ENCODE assay signal across 8 cellular contexts in genomic region chr17:43832976-43833829, GRCh38. TPM values are rescaled to one million over a fixed set of nuclear protein-coding genes. Genes with fewer than 3 reads are reported as not detected.
DNase-seq lines count a peak whose midpoint lies in the region; ATAC-seq, FAIRE-seq and TF ChIP-seq lines count a peak whose summit lies in the region.

A gene with protein sequence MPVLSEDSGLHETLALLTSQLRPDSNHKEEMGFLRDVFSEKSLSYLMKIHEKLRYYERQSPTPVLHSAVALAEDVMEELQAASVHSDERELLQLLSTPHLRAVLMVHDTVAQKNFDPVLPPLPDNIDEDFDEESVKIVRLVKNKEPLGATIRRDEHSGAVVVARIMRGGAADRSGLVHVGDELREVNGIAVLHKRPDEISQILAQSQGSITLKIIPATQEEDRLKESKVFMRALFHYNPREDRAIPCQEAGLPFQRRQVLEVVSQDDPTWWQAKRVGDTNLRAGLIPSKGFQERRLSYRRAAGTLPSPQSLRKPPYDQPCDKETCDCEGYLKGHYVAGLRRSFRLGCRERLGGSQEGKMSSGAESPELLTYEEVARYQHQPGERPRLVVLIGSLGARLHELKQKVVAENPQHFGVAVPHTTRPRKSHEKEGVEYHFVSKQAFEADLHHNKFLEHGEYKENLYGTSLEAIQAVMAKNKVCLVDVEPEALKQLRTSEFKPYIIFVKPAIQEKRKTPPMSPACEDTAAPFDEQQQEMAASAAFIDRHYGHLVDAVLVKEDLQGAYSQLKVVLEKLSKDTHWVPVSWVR (minus strand): TSS chr17:43833146. CDS start chr17:43831906, 1,240 bp downstream.

- H3K27me3 Mint-ChIP-seq in activated CD8-positive, alpha-beta T cell treated with anti-CD3 and anti-CD28 coated beads, Interleukin-2, amount 10 ng/mL, durations not matched to agents 7 days and 5 days (ENCODE audit: low read depth): peaks cover 45% of the 10 kb centered on the region

- no peak for TF ChIP-seq POLR2A in H1 (IDR thresholded peaks at IDR 0.05; ENCODE audit: control extremely low read depth in 1 of 2, low read depth in 2 of 2, low read length in 2 of 2)

- no peak within 1 kb of the TSS for H2BK120ac ChIP-seq in H1 (replicated peaks; ENCODE audit: low read depth, low read length)

- H3K36me3 ChIP-seq in H1 (ENCODE audit: control insufficient read depth in 2 of 4, insufficient read depth in 4 of 4, low read length in 3 of 4) (peaks cover 0 to 3% (median 0%) of the 10 kb centered on the region in 4 experiments; a peak in 1 of 8 replicates), lung (ENCODE audit: control insufficient read depth in 2 of 2, insufficient read depth in 2 of 2, low read length in 2 of 2) (peaks cover 2 to 8% of the 10 kb centered on the region in 2 donors)

- DNase-seq in NCI-H1436 (lab: John Stamatoyannopoulos, UW): peak; percentile 80
- DNase-seq in NCI-H1436 treated with DMSO at 0.1 percent for 48 hours (lab: John Stamatoyannopoulos, UW): no peak
- peak; percentile 81 for DNase-seq in NCI-H345 (lab: John Stamatoyannopoulos, UW)
- peak; percentile 37 for DNase-seq in activated CD8-positive, alpha-beta T cell treated with anti-CD3 and anti-CD28 coated beads, Interleukin-2, amount 10 ng/mL, durations not matched to agents 7 days and 5 days
- DNase-seq in H1 (ENCODE audit: low read depth in 1 of 2, low spot score in 2 of 2): peak in 1 of 2 experiments; percentile 68
- DNase-seq in lung (ENCODE audit: low spot score): peak; percentile 38
- DNase-seq in stimulated activated CD4-positive, alpha-beta T cell treated with anti-CD3 and anti-CD28 coated beads, TNF-alpha, amount 100 ng/mL, for 1 hour (ENCODE audit: low read depth in 3 of 3, low spot score in 1 of 3): peak in 2 of 3 donors; percentile 17 to 24

- no peak within 1 kb of the TSS for H2BK20ac ChIP-seq in H1 (ENCODE audit: low read length)

- H3K4me2 ChIP-seq in H1 (ENCODE audit: insufficient read depth in 1 of 2, low read depth in 2 of 2, low read length in 2 of 2): peak within 1 kb of the TSS; percentile 80 to 95

- H2AK5ac ChIP-seq in H1 (ENCODE audit: low read depth, low read length): no peak within 1 kb of the TSS

- 0 out of 2 replicates have a peak within 1 kb of the TSS, but pooled peaks have one; percentile 39 for H2BK12ac ChIP-seq in H1 (ENCODE audit: low read depth, low read length)

- no peak for TF ChIP-seq RAD21 in H1 (IDR thresholded peaks at IDR 0.05 in 1 of 2, conservative IDR thresholded peaks at IDR 0.05 in 1 of 2; ENCODE audit: low read depth in 2 of 2, low read length in 2 of 2)

- H3K14ac ChIP-seq in H1 (ENCODE audit: insufficient read length): no peak within 1 kb of the TSS

- H3K4me1 Mint-ChIP-seq in activated CD8-positive, alpha-beta T cell treated with anti-CD3 and anti-CD28 coated beads, Interleukin-2, amount 10 ng/mL, durations not matched to agents 7 days and 5 days (ENCODE audit: low read depth): peaks cover 5% of the 10 kb centered on the region

- no peaks in the 10 kb centered on the region for H3K79me1 ChIP-seq in H1 (ENCODE audit: low read depth, low read length)

- TF ChIP-seq CTCF in H1 (IDR thresholded peaks at IDR 0.05; ENCODE audit: control extremely low read depth in 1 of 3, insufficient read depth in 1 of 3, low read depth in 1 of 3, low read length in 3 of 3): no peak
- TF ChIP-seq CTCF in lung (IDR thresholded peaks at IDR 0.05; ENCODE audit: control extremely low read depth, extremely low read depth): no peak

- peak within 1 kb of the TSS; percentile 68; the same call in 1 of the 2 replicates for H2AFZ ChIP-seq in H1 (ENCODE audit: low read length)

- H3K9me3 Mint-ChIP-seq in activated CD8-positive, alpha-beta T cell treated with anti-CD3 and anti-CD28 coated beads, Interleukin-2, amount 10 ng/mL, durations not matched to agents 7 days and 5 days (ENCODE audit: insufficient read depth): no peaks in the 10 kb centered on the region

- H2BK5ac ChIP-seq in H1 (ENCODE audit: low read depth, low read length): no peak within 1 kb of the TSS

- no peak for TF ChIP-seq EP300 in H1 (IDR thresholded peaks at IDR 0.05; ENCODE audit: borderline replicate concordance in 1 of 2, low read depth in 2 of 2, low read length in 2 of 2)

- H3K27me3 ChIP-seq in H1 (replicated peaks in 1 of 4; ENCODE audit: control insufficient read depth in 3 of 4, extremely low read depth in 1 of 4, insufficient read depth in 3 of 4, low read length in 3 of 4): peaks cover 0 to 15% (median 13%) of the 10 kb centered on the region in 4 experiments; a peak in 6 of 7 replicates
- H3K27me3 ChIP-seq in lung (ENCODE audit: control insufficient read depth, insufficient read depth): no peaks in the 10 kb centered on the region

- H3K23ac ChIP-seq in H1 (ENCODE audit: insufficient read length): no peak within 1 kb of the TSS

- CTCF ChIA-PET in activated CD8-positive, alpha-beta T cell treated with anti-CD3 and anti-CD28 coated beads, Interleukin-2, amount 10 ng/mL, durations not matched to agents 7 days and 5 days (lab: Charles Lee): interaction anchor here (1.4 kb wide), 1 partner anchor 13 kb away, joined by 4 read pairs; no protein-coding TSS in a partner anchor
- CTCF ChIA-PET in H1 (lab: Charles Lee; ENCODE audit: partially characterized antibody): interaction anchor here (0.7 to 2.2 kb wide), 4 partner anchors 13 to 47 kb away, joined by 3 to 10 read pairs (median 4); partner anchors contain the start of gene CD300LG

- ATAC-seq in activated CD8-positive, alpha-beta T cell treated with anti-CD3 and anti-CD28 coated beads, Interleukin-2, amount 10 ng/mL, durations not matched to agents 7 days and 5 days: peak; percentile 84
- ATAC-seq in lung (ENCODE audit: insufficient read depth, low FRiP score) (peak; percentile 91), HG03095 (IDR thresholded peaks at IDR 0.05; ENCODE audit: unreplicated experiment) (no peak)

- H4K8ac ChIP-seq in H1 (ENCODE audit: extremely low read depth, insufficient read depth, low read length): peak within 1 kb of the TSS; percentile 81; the same call in 1 of the 2 replicates

- H4K5ac ChIP-seq in H1 (ENCODE audit: insufficient read length, low read depth, low read length): peak within 1 kb of the TSS; percentile 49

- H3K4me1 ChIP-seq in H1 (replicated peaks in 1 of 4; ENCODE audit: control insufficient read depth in 3 of 4, insufficient read depth in 4 of 4, low read length in 3 of 4): peaks cover 0 to 11% (median 6%) of the 10 kb centered on the region in 4 experiments; a peak in 5 of 7 replicates
- peaks cover 4 to 6% of the 10 kb centered on the region in 2 donors for H3K4me1 ChIP-seq in lung (ENCODE audit: control insufficient read depth in 2 of 2, insufficient read depth in 2 of 2, low read length in 2 of 2)

- H4K20me1 ChIP-seq in H1 (replicated peaks in 1 of 2; ENCODE audit: control insufficient read depth in 1 of 2, insufficient read depth in 2 of 2, low read length in 2 of 2): peaks cover 0 to 2% of the 10 kb centered on the region in 2 experiments

- H3K27ac ChIP-seq in H1 (ENCODE audit: low read depth, low read length): no peak within 1 kb of the TSS
- H3K27ac ChIP-seq in lung (ENCODE audit: low read depth in 1 of 2, low read length in 1 of 2): peak within 1 kb of the TSS; percentile 70 to 87

- no peaks in the 10 kb centered on the region for H3K79me2 ChIP-seq in H1 (ENCODE audit: control insufficient read depth in 1 of 2, insufficient read depth in 2 of 2, low read length in 2 of 2)

- no peak within 1 kb of the TSS for H3K27ac Mint-ChIP-seq in activated CD8-positive, alpha-beta T cell treated with anti-CD3 and anti-CD28 coated beads, Interleukin-2, amount 10 ng/mL, durations not matched to agents 7 days and 5 days

- 4% methylated on average over 33 of the region's 87 CpGs; no CpG with 5 or more reads in 1 of the 2 experiments for WGBS in H1 (ENCODE audit: extremely low coverage in 1 of 2, insufficient coverage in 1 of 2, insufficient read length in 1 of 2, insufficient replicate concordance in 2 of 2, low coverage in 1 of 2, low lambda C conversion rate in 2 of 2, missing lambda C conversion rate in 1 of 2), 2 experiments
- WGBS in lung, 2 donors: 2 to 3% methylated on average over 37 to 86 of the region's 87 CpGs

- POLR2A ChIA-PET in activated CD8-positive, alpha-beta T cell treated with anti-CD3 and anti-CD28 coated beads, Interleukin-2, amount 10 ng/mL, durations not matched to agents 7 days and 5 days (lab: Charles Lee): no interaction called here
- POLR2A ChIA-PET in H1 (lab: Charles Lee; ENCODE audit: partially characterized antibody): interaction anchor here (1.2 kb wide), 1 partner anchor 14 kb away, joined by 3 read pairs; the partner anchor contains the start of gene CD300LG

- FAIRE-seq in H1 (lab: Jason Lieb, UNC): no peak

- H3K56ac ChIP-seq in H1 (replicated peaks; ENCODE audit: insufficient read length, low read depth, low read length): no peak within 1 kb of the TSS

- H3K18ac ChIP-seq in H1 (ENCODE audit: extremely low read depth, low read length): peak within 1 kb of the TSS; percentile 53

- peaks cover 10% of the 10 kb centered on the region; the same call in 1 of the 2 replicates for H3K23me2 ChIP-seq in H1 (ENCODE audit: low read depth, low read length)

- H3K9ac ChIP-seq in H1 (replicated peaks in 1 of 4; ENCODE audit: extremely low read depth in 1 of 4, low read depth in 3 of 4, low read length in 3 of 4): no peak within 1 kb of the TSS; a peak in 1 of 7 replicates

- H3K4me3 Mint-ChIP-seq in activated CD8-positive, alpha-beta T cell treated with anti-CD3 and anti-CD28 coated beads, Interleukin-2, amount 10 ng/mL, durations not matched to agents 7 days and 5 days: peak within 1 kb of the TSS; percentile 50

- H3K9me3 ChIP-seq in H1 (ENCODE audit: insufficient read depth in 2 of 2, low read depth in 1 of 2, low read length in 1 of 2): peaks cover 0 to 4% of the 10 kb centered on the region in 2 experiments; a peak in 2 of 4 replicates
- no peaks in the 10 kb centered on the region for H3K9me3 ChIP-seq in lung (ENCODE audit: control insufficient read depth in 2 of 2, insufficient read depth in 1 of 2, low read length in 1 of 2)

- no peak within 1 kb of the TSS; the same call in 1 of the 2 replicates for H2BK15ac ChIP-seq in H1 (ENCODE audit: low read length)

- H4K91ac ChIP-seq in H1 (replicated peaks; ENCODE audit: insufficient read length, low read length): peak within 1 kb of the TSS; percentile 83

- H3K36me3 Mint-ChIP-seq in activated CD8-positive, alpha-beta T cell treated with anti-CD3 and anti-CD28 coated beads, Interleukin-2, amount 10 ng/mL, durations not matched to agents 7 days and 5 days (ENCODE audit: low read depth): no peaks in the 10 kb centered on the region

- H3K4me3 ChIP-seq in H1 (ENCODE audit: extremely low read depth in 1 of 4, insufficient read depth in 2 of 4, low read depth in 3 of 4, low read length in 4 of 4) (peak within 1 kb of the TSS; percentile 44 to 87 (median 57)), lung (peak within 1 kb of the TSS; percentile 66)

- H3K4ac ChIP-seq in H1 (replicated peaks; ENCODE audit: insufficient read length, low read depth, low read length): no peak within 1 kb of the TSS

RNA-seq across cellular contexts. Expression of the gene that starts here (rescaled TPM):
- total RNA-seq in activated CD8-positive, alpha-beta T cell treated with anti-CD3 and anti-CD28 coated beads, Interleukin-2, amount 10 ng/mL, durations not matched to agents 7 days and 5 days: not detected
- 5.5 and 6.1 TPM in 2 replicates for total RNA-seq in H1 (2021; fragmentation: NEBNext Ultra II Directional; extraction: Animal tissue kit (Norgen Biotek cat#: 25700))
- 3.1 and 3.8 TPM in 2 replicates for polyA plus RNA-seq in H1 (2011; rRNA removed)
- polyA plus RNA-seq in H1 (2011; cell fraction: cytosol; rRNA removed): 6.2 TPM
- 21.1 TPM for polyA plus RNA-seq in H1 (2011; cell fraction: nucleus; rRNA removed)
- 6.1 to 7.7 TPM (median 7.3 TPM) in 4 replicates for polyA plus RNA-seq in H1 (2012, experiment 1 of 2)
- 1.8 TPM for polyA plus RNA-seq in H1 (2012, experiment 2 of 2)
- 5.1 TPM for polyA plus RNA-seq in H1 (2013, experiment 1 of 2)
- 5.1 TPM for polyA plus RNA-seq in H1 (2013, experiment 2 of 2)
- polyA minus RNA-seq in H1 (2011; rRNA and poly(A)+ RNA removed): 5.6 and 6.1 TPM in 2 replicates
- 5.9 TPM for polyA minus RNA-seq in H1 (2011; cell fraction: cytosol; rRNA and poly(A)+ RNA removed)
- polyA minus RNA-seq in H1 (2011; cell fraction: nucleus; rRNA and poly(A)+ RNA removed): 9.3 TPM
- total RNA-seq in lung: 10 to 100 TPM; 32.2 to 38.7 TPM
- 10 to 100 TPM in 1 of 2 donors, 1 to 10 TPM in 1; 9.9 to 17.0 TPM for polyA plus RNA-seq in lung

Comparison
In these comparisons a context has a peak if more than half of its experiments do, and no peak if none do; other contexts are left out.
1. Peak in DNase-seq and ATAC-seq in activated CD8-positive, alpha-beta T cell treated with anti-CD3 and anti-CD28 coated beads, Interleukin-2, amount 10 ng/mL, durations not matched to agents 7 days and 5 days; RNA of the gene not detected or under 1 TPM.